ENCODE assay signal across 1 cellular context in the genomic region with DNA sequence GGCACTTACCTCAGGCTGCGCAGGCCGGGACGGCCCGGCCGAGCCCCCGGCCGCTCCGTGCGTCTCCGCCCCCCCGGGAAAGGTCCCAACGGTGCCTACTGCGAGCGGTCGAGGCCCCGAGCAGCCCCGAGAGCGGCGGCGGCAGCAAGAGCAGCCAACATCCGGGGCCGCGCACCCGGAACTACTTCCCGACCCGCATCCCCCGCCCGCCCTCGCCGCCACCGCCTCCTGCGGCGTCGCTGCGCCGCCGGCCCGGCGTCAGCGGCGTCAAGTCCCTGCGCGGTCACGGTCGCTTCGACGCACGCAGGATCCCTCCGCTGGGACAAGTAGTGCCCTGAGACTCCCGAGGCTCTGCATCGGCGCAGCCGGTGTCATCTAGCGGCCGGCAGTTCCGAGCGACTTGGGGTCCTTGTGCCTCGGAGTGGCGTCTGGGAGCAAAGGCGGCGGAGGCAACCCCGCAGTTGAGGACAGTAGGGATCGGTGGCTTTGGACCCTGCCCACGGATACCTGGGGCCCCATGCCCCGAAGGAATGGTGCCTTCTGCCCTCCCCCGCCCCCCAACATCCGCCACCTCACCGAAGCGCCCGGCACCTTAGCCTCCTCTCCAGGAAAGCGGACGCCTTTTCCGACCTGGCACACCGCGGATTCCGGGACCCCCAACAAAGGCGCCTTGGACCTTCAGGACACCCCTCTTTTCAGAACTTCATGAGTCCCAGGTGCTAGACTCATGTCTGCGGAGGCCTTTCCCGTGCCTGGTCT.
TF ChIP-seq lines count a peak whose summit lies in the region.

A gene (minus strand): TSS at position 186 of the 759 bp plus-strand sequence. CDS start 24,142 bp downstream, outside the sequence.

TF ChIP-seq in K562, 482 proteins besides CTCF, POLR2A, EP300 and RAD21 (continued from another document and continues in another):
- TF ChIP-seq, protein P1, sequence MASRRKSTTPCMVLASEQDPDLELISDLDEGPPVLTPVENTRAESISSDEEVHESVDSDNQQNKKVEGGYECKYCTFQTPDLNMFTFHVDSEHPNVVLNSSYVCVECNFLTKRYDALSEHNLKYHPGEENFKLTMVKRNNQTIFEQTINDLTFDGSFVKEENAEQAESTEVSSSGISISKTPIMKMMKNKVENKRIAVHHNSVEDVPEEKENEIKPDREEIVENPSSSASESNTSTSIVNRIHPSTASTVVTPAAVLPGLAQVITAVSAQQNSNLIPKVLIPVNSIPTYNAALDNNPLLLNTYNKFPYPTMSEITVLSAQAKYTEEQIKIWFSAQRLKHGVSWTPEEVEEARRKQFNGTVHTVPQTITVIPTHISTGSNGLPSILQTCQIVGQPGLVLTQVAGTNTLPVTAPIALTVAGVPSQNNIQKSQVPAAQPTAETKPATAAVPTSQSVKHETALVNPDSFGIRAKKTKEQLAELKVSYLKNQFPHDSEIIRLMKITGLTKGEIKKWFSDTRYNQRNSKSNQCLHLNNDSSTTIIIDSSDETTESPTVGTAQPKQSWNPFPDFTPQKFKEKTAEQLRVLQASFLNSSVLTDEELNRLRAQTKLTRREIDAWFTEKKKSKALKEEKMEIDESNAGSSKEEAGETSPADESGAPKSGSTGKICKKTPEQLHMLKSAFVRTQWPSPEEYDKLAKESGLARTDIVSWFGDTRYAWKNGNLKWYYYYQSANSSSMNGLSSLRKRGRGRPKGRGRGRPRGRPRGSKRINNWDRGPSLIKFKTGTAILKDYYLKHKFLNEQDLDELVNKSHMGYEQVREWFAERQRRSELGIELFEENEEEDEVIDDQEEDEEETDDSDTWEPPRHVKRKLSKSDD (conservative IDR thresholded peaks at IDR 0.05; ENCODE audit: low read length): no peak; the same call in 1 of the 2 replicates
- TF ChIP-seq TCF7 (IDR thresholded peaks at IDR 0.05; ENCODE audit: borderline replicate concordance) (0 out of 2 replicates have a peak, but pooled peaks have one; percentile 65), L3MBTL2 (IDR thresholded peaks at IDR 0.05) (peak; percentile 87), HMGN3 (IDR thresholded peaks at IDR 0.05; ENCODE audit: borderline replicate concordance, extremely low read depth, insufficient read length, low read depth, low read length) (peak; percentile 48), BHLHE40 (IDR thresholded peaks at IDR 0.05; ENCODE audit: low read length) (peak; percentile 93), BCL6 (CRISPR knock-in tag; IDR thresholded peaks at IDR 0.05) (no peak), CTBP1 (IDR thresholded peaks at IDR 0.05; ENCODE audit: borderline replicate concordance) (peak; percentile 93), STAT5A (IDR thresholded peaks at IDR 0.05; ENCODE audit: borderline replicate concordance, low read length) (peak; percentile 29; the same call in 1 of the 2 replicates)
- TF ChIP-seq, protein P2, sequence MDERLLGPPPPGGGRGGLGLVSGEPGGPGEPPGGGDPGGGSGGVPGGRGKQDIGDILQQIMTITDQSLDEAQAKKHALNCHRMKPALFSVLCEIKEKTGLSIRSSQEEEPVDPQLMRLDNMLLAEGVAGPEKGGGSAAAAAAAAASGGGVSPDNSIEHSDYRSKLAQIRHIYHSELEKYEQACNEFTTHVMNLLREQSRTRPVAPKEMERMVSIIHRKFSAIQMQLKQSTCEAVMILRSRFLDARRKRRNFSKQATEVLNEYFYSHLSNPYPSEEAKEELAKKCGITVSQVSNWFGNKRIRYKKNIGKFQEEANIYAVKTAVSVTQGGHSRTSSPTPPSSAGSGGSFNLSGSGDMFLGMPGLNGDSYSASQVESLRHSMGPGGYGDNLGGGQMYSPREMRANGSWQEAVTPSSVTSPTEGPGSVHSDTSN (CRISPR knock-in tag; IDR thresholded peaks at IDR 0.05; ENCODE audit: low read depth): no peak
- TF ChIP-seq, protein P2 (tag; conservative IDR thresholded peaks at IDR 0.05; ENCODE audit: low read depth): no peak
- TF ChIP-seq, protein P3, sequence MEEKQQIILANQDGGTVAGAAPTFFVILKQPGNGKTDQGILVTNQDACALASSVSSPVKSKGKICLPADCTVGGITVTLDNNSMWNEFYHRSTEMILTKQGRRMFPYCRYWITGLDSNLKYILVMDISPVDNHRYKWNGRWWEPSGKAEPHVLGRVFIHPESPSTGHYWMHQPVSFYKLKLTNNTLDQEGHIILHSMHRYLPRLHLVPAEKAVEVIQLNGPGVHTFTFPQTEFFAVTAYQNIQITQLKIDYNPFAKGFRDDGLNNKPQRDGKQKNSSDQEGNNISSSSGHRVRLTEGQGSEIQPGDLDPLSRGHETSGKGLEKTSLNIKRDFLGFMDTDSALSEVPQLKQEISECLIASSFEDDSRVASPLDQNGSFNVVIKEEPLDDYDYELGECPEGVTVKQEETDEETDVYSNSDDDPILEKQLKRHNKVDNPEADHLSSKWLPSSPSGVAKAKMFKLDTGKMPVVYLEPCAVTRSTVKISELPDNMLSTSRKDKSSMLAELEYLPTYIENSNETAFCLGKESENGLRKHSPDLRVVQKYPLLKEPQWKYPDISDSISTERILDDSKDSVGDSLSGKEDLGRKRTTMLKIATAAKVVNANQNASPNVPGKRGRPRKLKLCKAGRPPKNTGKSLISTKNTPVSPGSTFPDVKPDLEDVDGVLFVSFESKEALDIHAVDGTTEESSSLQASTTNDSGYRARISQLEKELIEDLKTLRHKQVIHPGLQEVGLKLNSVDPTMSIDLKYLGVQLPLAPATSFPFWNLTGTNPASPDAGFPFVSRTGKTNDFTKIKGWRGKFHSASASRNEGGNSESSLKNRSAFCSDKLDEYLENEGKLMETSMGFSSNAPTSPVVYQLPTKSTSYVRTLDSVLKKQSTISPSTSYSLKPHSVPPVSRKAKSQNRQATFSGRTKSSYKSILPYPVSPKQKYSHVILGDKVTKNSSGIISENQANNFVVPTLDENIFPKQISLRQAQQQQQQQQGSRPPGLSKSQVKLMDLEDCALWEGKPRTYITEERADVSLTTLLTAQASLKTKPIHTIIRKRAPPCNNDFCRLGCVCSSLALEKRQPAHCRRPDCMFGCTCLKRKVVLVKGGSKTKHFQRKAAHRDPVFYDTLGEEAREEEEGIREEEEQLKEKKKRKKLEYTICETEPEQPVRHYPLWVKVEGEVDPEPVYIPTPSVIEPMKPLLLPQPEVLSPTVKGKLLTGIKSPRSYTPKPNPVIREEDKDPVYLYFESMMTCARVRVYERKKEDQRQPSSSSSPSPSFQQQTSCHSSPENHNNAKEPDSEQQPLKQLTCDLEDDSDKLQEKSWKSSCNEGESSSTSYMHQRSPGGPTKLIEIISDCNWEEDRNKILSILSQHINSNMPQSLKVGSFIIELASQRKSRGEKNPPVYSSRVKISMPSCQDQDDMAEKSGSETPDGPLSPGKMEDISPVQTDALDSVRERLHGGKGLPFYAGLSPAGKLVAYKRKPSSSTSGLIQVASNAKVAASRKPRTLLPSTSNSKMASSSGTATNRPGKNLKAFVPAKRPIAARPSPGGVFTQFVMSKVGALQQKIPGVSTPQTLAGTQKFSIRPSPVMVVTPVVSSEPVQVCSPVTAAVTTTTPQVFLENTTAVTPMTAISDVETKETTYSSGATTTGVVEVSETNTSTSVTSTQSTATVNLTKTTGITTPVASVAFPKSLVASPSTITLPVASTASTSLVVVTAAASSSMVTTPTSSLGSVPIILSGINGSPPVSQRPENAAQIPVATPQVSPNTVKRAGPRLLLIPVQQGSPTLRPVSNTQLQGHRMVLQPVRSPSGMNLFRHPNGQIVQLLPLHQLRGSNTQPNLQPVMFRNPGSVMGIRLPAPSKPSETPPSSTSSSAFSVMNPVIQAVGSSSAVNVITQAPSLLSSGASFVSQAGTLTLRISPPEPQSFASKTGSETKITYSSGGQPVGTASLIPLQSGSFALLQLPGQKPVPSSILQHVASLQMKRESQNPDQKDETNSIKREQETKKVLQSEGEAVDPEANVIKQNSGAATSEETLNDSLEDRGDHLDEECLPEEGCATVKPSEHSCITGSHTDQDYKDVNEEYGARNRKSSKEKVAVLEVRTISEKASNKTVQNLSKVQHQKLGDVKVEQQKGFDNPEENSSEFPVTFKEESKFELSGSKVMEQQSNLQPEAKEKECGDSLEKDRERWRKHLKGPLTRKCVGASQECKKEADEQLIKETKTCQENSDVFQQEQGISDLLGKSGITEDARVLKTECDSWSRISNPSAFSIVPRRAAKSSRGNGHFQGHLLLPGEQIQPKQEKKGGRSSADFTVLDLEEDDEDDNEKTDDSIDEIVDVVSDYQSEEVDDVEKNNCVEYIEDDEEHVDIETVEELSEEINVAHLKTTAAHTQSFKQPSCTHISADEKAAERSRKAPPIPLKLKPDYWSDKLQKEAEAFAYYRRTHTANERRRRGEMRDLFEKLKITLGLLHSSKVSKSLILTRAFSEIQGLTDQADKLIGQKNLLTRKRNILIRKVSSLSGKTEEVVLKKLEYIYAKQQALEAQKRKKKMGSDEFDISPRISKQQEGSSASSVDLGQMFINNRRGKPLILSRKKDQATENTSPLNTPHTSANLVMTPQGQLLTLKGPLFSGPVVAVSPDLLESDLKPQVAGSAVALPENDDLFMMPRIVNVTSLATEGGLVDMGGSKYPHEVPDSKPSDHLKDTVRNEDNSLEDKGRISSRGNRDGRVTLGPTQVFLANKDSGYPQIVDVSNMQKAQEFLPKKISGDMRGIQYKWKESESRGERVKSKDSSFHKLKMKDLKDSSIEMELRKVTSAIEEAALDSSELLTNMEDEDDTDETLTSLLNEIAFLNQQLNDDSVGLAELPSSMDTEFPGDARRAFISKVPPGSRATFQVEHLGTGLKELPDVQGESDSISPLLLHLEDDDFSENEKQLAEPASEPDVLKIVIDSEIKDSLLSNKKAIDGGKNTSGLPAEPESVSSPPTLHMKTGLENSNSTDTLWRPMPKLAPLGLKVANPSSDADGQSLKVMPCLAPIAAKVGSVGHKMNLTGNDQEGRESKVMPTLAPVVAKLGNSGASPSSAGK (IDR thresholded peaks at IDR 0.05): peak; percentile 71
- TF ChIP-seq, protein P4, sequence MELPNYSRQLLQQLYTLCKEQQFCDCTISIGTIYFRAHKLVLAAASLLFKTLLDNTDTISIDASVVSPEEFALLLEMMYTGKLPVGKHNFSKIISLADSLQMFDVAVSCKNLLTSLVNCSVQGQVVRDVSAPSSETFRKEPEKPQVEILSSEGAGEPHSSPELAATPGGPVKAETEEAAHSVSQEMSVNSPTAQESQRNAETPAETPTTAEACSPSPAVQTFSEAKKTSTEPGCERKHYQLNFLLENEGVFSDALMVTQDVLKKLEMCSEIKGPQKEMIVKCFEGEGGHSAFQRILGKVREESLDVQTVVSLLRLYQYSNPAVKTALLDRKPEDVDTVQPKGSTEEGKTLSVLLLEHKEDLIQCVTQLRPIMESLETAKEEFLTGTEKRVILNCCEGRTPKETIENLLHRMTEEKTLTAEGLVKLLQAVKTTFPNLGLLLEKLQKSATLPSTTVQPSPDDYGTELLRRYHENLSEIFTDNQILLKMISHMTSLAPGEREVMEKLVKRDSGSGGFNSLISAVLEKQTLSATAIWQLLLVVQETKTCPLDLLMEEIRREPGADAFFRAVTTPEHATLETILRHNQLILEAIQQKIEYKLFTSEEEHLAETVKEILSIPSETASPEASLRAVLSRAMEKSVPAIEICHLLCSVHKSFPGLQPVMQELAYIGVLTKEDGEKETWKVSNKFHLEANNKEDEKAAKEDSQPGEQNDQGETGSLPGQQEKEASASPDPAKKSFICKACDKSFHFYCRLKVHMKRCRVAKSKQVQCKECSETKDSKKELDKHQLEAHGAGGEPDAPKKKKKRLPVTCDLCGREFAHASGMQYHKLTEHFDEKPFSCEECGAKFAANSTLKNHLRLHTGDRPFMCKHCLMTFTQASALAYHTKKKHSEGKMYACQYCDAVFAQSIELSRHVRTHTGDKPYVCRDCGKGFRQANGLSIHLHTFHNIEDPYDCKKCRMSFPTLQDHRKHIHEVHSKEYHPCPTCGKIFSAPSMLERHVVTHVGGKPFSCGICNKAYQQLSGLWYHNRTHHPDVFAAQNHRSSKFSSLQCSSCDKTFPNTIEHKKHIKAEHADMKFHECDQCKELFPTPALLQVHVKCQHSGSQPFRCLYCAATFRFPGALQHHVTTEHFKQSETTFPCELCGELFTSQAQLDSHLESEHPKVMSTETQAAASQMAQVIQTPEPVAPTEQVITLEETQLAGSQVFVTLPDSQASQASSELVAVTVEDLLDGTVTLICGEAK (IDR thresholded peaks at IDR 0.05): peak; percentile 83
- TF ChIP-seq, protein P4 (CRISPR knock-in tag; IDR thresholded peaks at IDR 0.05): no peak
